In the genomic region with DNA sequence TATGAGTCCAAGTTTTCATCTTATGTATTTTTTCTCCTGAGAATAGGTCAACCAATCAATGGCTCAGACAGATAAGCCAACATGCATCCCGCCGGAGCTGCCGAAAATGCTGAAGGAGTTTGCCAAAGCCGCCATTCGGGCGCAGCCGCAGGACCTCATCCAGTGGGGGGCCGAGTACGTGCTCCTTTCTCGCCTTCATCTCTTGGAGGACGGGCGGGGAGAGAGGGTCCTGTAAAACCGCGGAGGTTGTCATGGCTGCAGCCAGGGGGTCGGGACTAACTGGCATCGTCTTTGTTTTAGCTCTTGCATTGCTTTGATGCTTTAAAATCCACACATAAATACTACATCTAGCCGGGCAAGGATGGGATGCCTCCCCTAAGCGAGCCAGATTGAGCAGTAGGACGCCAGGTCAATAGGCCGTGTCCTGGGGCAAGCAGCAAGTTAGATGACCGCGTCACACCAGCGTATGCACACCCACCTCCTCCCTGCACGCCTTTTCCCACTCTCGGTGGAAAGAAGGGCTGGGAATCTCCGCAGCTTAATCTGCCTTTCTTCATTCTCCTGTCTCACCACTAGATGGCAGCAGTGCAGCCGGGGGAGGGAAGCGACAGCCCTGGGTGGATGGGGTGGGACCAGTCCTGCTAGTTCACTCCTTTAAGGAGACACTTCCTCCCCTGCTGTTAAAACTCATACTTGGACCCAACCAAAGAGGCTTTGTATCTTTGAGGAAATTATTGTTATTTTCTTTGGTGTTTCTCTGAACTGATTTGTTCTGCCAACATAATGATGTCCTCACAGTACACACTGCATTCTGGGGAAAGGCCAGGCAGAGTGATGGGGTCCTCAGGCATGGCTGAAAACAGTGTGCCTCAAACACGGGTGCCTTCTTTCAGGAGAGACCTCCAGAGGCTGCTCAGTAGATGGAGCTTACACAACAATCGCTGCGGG, we compare ENCODE assay signal across 8 cellular contexts. TPM values are rescaled to one million over a fixed set of nuclear protein-coding genes. Genes with fewer than 3 reads are reported as not detected.
DNase-seq lines count a peak whose midpoint lies in the region; ATAC-seq and TF ChIP-seq lines count a peak whose summit lies in the region.
"Not testable (repeated sequence)": the region's sequence is repeated elsewhere in the genome, so short reads cannot be mapped to it uniquely, and the experiment has no call there.

No MANE protein-coding gene starts in this region.

- not testable (repeated sequence) for H2BK120ac ChIP-seq in mesenchymal stem cell (ENCODE audit: low read depth, low read length)

- not testable (repeated sequence) for H3K23ac ChIP-seq in mesenchymal stem cell (ENCODE audit: low read length in 2 of 2)

- not testable (repeated sequence) for H3K36me3 Mint-ChIP-seq in CD4-positive, alpha-beta T cell (ENCODE audit: low read depth); activated naive CD4-positive, alpha-beta T cell treated with anti-CD3 and anti-CD28 coated beads, Interleukin-2, amount 10 ng/mL, durations not matched to agents 7 days and 5 days

- H2BK15ac ChIP-seq in mesenchymal stem cell (ENCODE audit: low read depth, poor library complexity, severe bottlenecking) = not testable (repeated sequence)

- DNase-seq in CD4-positive, alpha-beta T cell = peak in 4 of 10 experiments; percentile 7 to 23 (median 10)
- DNase-seq in MV-4-11 (lab: John Stamatoyannopoulos, UW) (peak; percentile 36), fibroblast of mammary gland (ENCODE audit: low read depth) (peak; percentile 38), mesenchymal stem cell (peak; percentile 37)
- not testable (repeated sequence) for DNase-seq in RWPE2 (ENCODE audit: low spot score)
- DNase-seq in activated naive CD4-positive, alpha-beta T cell treated with anti-CD3 and anti-CD28 coated beads, Interleukin-2, amount 10 ng/mL, durations not matched to agents 7 days and 5 days = peak; percentile 42
- DNase-seq in stimulated activated CD4-positive, alpha-beta T cell treated with anti-CD3 and anti-CD28 coated beads, Interleukin-2, amount 100 ng/mL, for 4 hours (ENCODE audit: low read depth) = peak; percentile 13

- intact Hi-C loops in CD4-positive, alpha-beta T cell (cut with DNase I, micrococcal nuclease) = loop anchor here in 1 of 2 experiments (5.0 kb wide), 3 partner anchors 50 to 500 kb away; partner anchors contain the start of gene SLC41A3

- H3K79me1 ChIP-seq in mesenchymal stem cell (replicated peaks; ENCODE audit: low read length, poor library complexity, severe bottlenecking) = not testable (repeated sequence)

- peak overlapping the region; percentile 54 for H3K9ac ChIP-seq in mesenchymal stem cell (ENCODE audit: low read length)

- H3K4me3 ChIP-seq in RWPE2 (ENCODE audit: severe bottlenecking); fibroblast of mammary gland (ENCODE audit: control insufficient read depth, low read depth, low read length): not testable (repeated sequence)
- H3K4me3 ChIP-seq in mesenchymal stem cell (ENCODE audit: insufficient read depth in 1 of 2, low read depth in 1 of 2, low read length in 2 of 2) = peak overlapping the region; percentile 4 to 77

- peak; percentile 72 for TF ChIP-seq CTCF in CD4-positive, alpha-beta T cell (IDR thresholded peaks at IDR 0.05)
- TF ChIP-seq CTCF in RWPE2 (IDR thresholded peaks at IDR 0.05; ENCODE audit: poor library complexity, severe bottlenecking) = peak; percentile 83
- peak; percentile 56 for TF ChIP-seq CTCF in fibroblast of mammary gland (conservative IDR thresholded peaks at IDR 0.05; ENCODE audit: control insufficient read depth, insufficient read depth, low read depth, low read length)

- H3K4ac ChIP-seq in mesenchymal stem cell (ENCODE audit: low read depth in 1 of 2, low read length in 2 of 2) = not testable (repeated sequence)

- not testable (repeated sequence) for H3K9me3 ChIP-seq in CD4-positive, alpha-beta T cell (ENCODE audit: control insufficient read depth, low read length); RWPE2 (ENCODE audit: severe bottlenecking); mesenchymal stem cell (ENCODE audit: control insufficient read depth, low read length)

- not testable (repeated sequence) for H4K91ac ChIP-seq in mesenchymal stem cell (ENCODE audit: low read length)

- not testable (repeated sequence) for H2AK5ac ChIP-seq in mesenchymal stem cell (ENCODE audit: low read length, severe bottlenecking)

- H3K4me1 Mint-ChIP-seq in CD4-positive, alpha-beta T cell (ENCODE audit: low read depth); activated naive CD4-positive, alpha-beta T cell treated with anti-CD3 and anti-CD28 coated beads, Interleukin-2, amount 10 ng/mL, durations not matched to agents 7 days and 5 days: not testable (repeated sequence)

- H2BK5ac ChIP-seq in mesenchymal stem cell (ENCODE audit: low read depth, low read length, poor library complexity, severe bottlenecking) = not testable (repeated sequence)

- not testable (repeated sequence) for H3K18ac ChIP-seq in mesenchymal stem cell (ENCODE audit: low read depth in 1 of 2, low read length in 2 of 2)

- peak overlapping the region; percentile 63 for H3K4me3 Mint-ChIP-seq in CD4-positive, alpha-beta T cell
- H3K4me3 Mint-ChIP-seq in activated naive CD4-positive, alpha-beta T cell treated with anti-CD3 and anti-CD28 coated beads, Interleukin-2, amount 10 ng/mL, durations not matched to agents 7 days and 5 days = not testable (repeated sequence)

- not testable (repeated sequence) for H3K4me1 ChIP-seq in RWPE2 (ENCODE audit: insufficient read depth, poor library complexity, severe bottlenecking); mesenchymal stem cell (ENCODE audit: control insufficient read depth, insufficient read depth, low read depth, low read length)

- not testable (repeated sequence) for H2BK12ac ChIP-seq in mesenchymal stem cell (ENCODE audit: low read length in 2 of 2)

- H3K9me3 Mint-ChIP-seq in CD4-positive, alpha-beta T cell; activated naive CD4-positive, alpha-beta T cell treated with anti-CD3 and anti-CD28 coated beads, Interleukin-2, amount 10 ng/mL, durations not matched to agents 7 days and 5 days: not testable (repeated sequence)

- peak; percentile 76 for ATAC-seq in CD4-positive, alpha-beta T cell (ENCODE audit: poor library complexity)
- peak; percentile 55 for ATAC-seq in GM21360 (IDR thresholded peaks at IDR 0.05; ENCODE audit: unreplicated experiment)
- ATAC-seq in RWPE2 (ENCODE audit: low read depth) = peak; percentile 81

- not testable (repeated sequence) for H3K27ac Mint-ChIP-seq in CD4-positive, alpha-beta T cell; activated naive CD4-positive, alpha-beta T cell treated with anti-CD3 and anti-CD28 coated beads, Interleukin-2, amount 10 ng/mL, durations not matched to agents 7 days and 5 days

- H3K27me3 Mint-ChIP-seq in CD4-positive, alpha-beta T cell = peaks cover 30% of the 10 kb centered on the region
- peaks cover 31% of the 10 kb centered on the region for H3K27me3 Mint-ChIP-seq in activated naive CD4-positive, alpha-beta T cell treated with anti-CD3 and anti-CD28 coated beads, Interleukin-2, amount 10 ng/mL, durations not matched to agents 7 days and 5 days

- CTCF ChIA-PET in CD4-positive, alpha-beta T cell (lab: Charles Lee) = interaction anchor here (1.6 kb wide), 1 partner anchor 112 kb away, joined by 4 read pairs; the partner anchor contains the start of gene SLC41A3
- CTCF ChIA-PET in activated naive CD4-positive, alpha-beta T cell treated with anti-CD3 and anti-CD28 coated beads, Interleukin-2, amount 10 ng/mL, durations not matched to agents 7 days and 5 days (lab: Charles Lee) = interaction anchor here (0.6 to 1.0 kb wide), 3 partner anchors 16 to 1166 kb away, joined by 3 to 5 read pairs (median 3); no protein-coding TSS in a partner anchor

- H3K27me3 ChIP-seq in CD4-positive, alpha-beta T cell (ENCODE audit: control insufficient read depth, insufficient read depth, low read length) = peaks cover 23% of the 10 kb centered on the region
- peaks cover 15% of the 10 kb centered on the region for H3K27me3 ChIP-seq in RWPE2 (ENCODE audit: insufficient read depth, poor library complexity, severe bottlenecking)
- H3K27me3 ChIP-seq in mesenchymal stem cell (ENCODE audit: control insufficient read depth in 1 of 2, insufficient read depth in 1 of 2, low read length in 2 of 2) = peaks cover 34 to 36% of the 10 kb centered on the region in 2 experiments

- H3K36me3 ChIP-seq in RWPE2 (ENCODE audit: low read depth); mesenchymal stem cell (ENCODE audit: control insufficient read depth in 1 of 2, insufficient read depth in 2 of 2, low read depth in 1 of 2, low read length in 2 of 2): not testable (repeated sequence)

- H3K27ac ChIP-seq in CD4-positive, alpha-beta T cell (ENCODE audit: low read depth, low read length); RWPE2 (ENCODE audit: poor library complexity, severe bottlenecking); mesenchymal stem cell (ENCODE audit: low read length, poor library complexity, severe bottlenecking): not testable (repeated sequence)

- WGBS in mesenchymal stem cell = 14% methylated on average over 21 of the region's 31 CpGs

- peak overlapping the region; percentile 46 for H3K4me2 ChIP-seq in mesenchymal stem cell (ENCODE audit: low read length, poor library complexity, severe bottlenecking)

- H2AFZ ChIP-seq in mesenchymal stem cell (ENCODE audit: low read depth, low read length) = not testable (repeated sequence)

- POLR2A ChIA-PET in CD4-positive, alpha-beta T cell (lab: Charles Lee) = not testable (repeated sequence)

- H4K8ac ChIP-seq in mesenchymal stem cell (ENCODE audit: low read length) = not testable (repeated sequence)

- H3K14ac ChIP-seq in mesenchymal stem cell (ENCODE audit: low read length in 2 of 2) = not testable (repeated sequence)

RNA-seq across cellular contexts. Expression of gene ROPN1B, which starts 3.3 kb away (rescaled TPM):
- under 1 TPM in 1 of 2 experiments, not detected in 1; 0.25 TPM for total RNA-seq in CD4-positive, alpha-beta T cell
- polyA plus RNA-seq in mesenchymal stem cell (2013, experiment 1 of 2) = not detected
- not detected for polyA plus RNA-seq in mesenchymal stem cell (2013, experiment 2 of 2)
